Comparison of ENCODE assay signal across 9 cellular contexts in the genomic region with DNA sequence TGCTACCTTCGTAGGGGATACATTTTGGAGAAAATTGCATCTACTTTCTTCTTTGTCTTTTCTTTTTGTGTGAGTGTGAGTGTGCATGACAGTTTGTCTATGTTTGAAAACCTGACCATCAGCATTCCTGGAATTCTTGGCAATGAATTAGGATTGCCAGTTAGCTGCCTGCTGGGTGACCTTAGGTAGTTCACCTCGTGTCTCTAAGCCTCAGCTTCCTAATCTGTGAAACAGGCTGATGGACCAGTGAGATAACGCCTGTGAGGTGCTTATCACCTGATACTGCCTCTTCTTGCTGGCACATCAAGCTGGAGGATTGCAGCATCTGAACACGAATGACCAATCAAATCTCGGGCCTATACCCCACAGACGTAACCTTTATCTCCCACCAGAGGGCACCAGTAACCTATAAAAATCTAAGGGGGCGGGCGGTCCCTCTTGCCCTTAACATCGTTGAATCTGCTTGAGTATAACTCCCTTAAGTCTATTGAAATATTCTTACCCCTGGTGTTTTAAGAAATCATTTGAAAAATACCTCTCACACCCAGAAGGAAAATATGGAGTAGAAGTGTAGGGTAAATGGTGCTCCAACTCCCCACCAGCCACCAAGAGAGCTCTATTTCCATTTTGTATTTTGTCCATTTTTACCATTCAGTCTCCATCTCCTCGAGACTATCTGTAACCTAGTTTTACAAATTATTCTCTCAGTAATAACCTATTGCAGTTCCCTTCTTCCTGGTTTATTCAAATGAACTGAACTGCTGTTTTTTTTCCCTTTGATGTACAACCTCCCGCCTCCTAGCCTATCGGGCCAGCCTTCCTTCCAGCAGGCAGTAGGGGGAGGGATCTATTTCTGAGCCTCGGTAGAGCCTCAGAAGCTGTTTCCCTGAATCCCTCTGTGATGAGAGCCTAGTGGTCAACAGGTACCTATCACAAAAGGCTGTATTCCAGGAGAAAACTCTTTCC. TPM values are rescaled to one million over a fixed set of nuclear protein-coding genes. Genes with fewer than 3 reads are reported as not detected.
DNase-seq lines count a peak whose midpoint lies in the region; TF ChIP-seq lines count a peak whose summit lies in the region.
"Had no signal": no experiment of that assay in that cellular context is flagged by ENCODE, and none has a peak within 500 bp of the region (broad histone marks: within the 10 kb centered on the region; RNA-seq: fewer than 3 reads in every experiment).

No MANE protein-coding gene starts in this region.

- no peak overlapping the region for H2AFZ ChIP-seq in KMS-11 (ENCODE audit: low read depth)
- no peak overlapping the region for H2AFZ ChIP-seq in OCI-LY3 (ENCODE audit: low read depth, low read length)
- H2AFZ ChIP-seq in fibroblast of lung (ENCODE audit: low read length): no peak overlapping the region
- H2AFZ ChIP-seq in neuronal stem cell (ENCODE audit: low read length): peak overlapping the region; percentile 36

- H3K4me1 Mint-ChIP-seq in activated T-cell treated with anti-CD3 and anti-CD28 coated beads, Interleukin-2, amount 50 U/mL, for 24 hours (ENCODE audit: low read depth): peaks cover 50% of the 10 kb centered on the region
- peaks cover 35% of the 10 kb centered on the region for H3K4me1 Mint-ChIP-seq in type B pancreatic cell (ENCODE audit: unreplicated experiment)

- H3K4ac ChIP-seq in neuronal stem cell (ENCODE audit: low read length): no peak overlapping the region

- peak overlapping the region; percentile 74 for H3K27ac Mint-ChIP-seq in activated T-cell treated with anti-CD3 and anti-CD28 coated beads, Interleukin-2, amount 50 U/mL, for 24 hours
- H3K27ac Mint-ChIP-seq in type B pancreatic cell: peak overlapping the region; percentile 75

- H2BK15ac ChIP-seq in neuronal stem cell (ENCODE audit: low read length): no peak overlapping the region

- peak; percentile 21 for DNase-seq in activated CD4-positive, CD25-positive, alpha-beta regulatory T cell treated with anti-CD3 and anti-CD28 coated beads, Interleukin-2, amount 50 U/mL, for 16 hours (ENCODE audit: low read depth, low spot score)
- no peak for DNase-seq in activated CD4-positive, CD25-positive, alpha-beta regulatory T cell treated with anti-CD3 and anti-CD28 coated beads, Interleukin-2, amount 50 U/mL, for 72 hours
- DNase-seq in activated T-cell treated with anti-CD3 and anti-CD28 coated beads, Interleukin-2, amount 50 U/mL, for 24 hours: peak; percentile 47
- DNase-seq in fibroblast of lung (ENCODE audit: low read depth in 2 of 2): peak; percentile 66 to 78
- DNase-seq in neuronal stem cell (ENCODE audit: low spot score): peak; percentile 57
- no peak for DNase-seq in type B pancreatic cell (ENCODE audit: extremely low spot score, unreplicated experiment)

- H3K9ac ChIP-seq in KMS-11: no peak overlapping the region
- H3K9ac ChIP-seq in OCI-LY3 (ENCODE audit: low read length): no peak overlapping the region
- no peak overlapping the region for H3K9ac ChIP-seq in fibroblast of lung (ENCODE audit: insufficient read depth, low read length)
- no peak overlapping the region for H3K9ac ChIP-seq in neuronal stem cell (ENCODE audit: low read depth, low read length, poor library complexity)

- H2BK12ac ChIP-seq in neuronal stem cell (ENCODE audit: low read length): no peak overlapping the region

- no peak overlapping the region for H3K4me3 ChIP-seq in KMS-11 (IDR thresholded peaks at IDR 0.05; ENCODE audit: insufficient read depth, low read depth, low read length)
- no peak overlapping the region for H3K4me3 ChIP-seq in OCI-LY3 (ENCODE audit: low read length)
- no peak overlapping the region for H3K4me3 ChIP-seq in fibroblast of lung (replicated peaks in 1 of 4; ENCODE audit: control extremely low read depth in 1 of 4, insufficient read depth in 1 of 4, low read depth in 3 of 4, low read length in 4 of 4)
- no peak overlapping the region for H3K4me3 ChIP-seq in neuronal stem cell (ENCODE audit: low read length in 2 of 2)
- H3K4me3 ChIP-seq: skin epidermis had no signal

- H2BK5ac ChIP-seq in neuronal stem cell (ENCODE audit: low read length): no peak overlapping the region

- no peaks in the 10 kb centered on the region for H3K79me1 ChIP-seq in neuronal stem cell (ENCODE audit: low read depth, low read length)

- peaks cover 66% of the 10 kb centered on the region for H3K36me3 Mint-ChIP-seq in activated T-cell treated with anti-CD3 and anti-CD28 coated beads, Interleukin-2, amount 50 U/mL, for 24 hours (ENCODE audit: low read depth)
- H3K36me3 Mint-ChIP-seq in type B pancreatic cell: peaks cover 6% of the 10 kb centered on the region

- no peak overlapping the region for H3K4me3 Mint-ChIP-seq in activated T-cell treated with anti-CD3 and anti-CD28 coated beads, Interleukin-2, amount 50 U/mL, for 24 hours
- peak overlapping the region; percentile 62 for H3K4me3 Mint-ChIP-seq in type B pancreatic cell

- H3K23ac ChIP-seq in neuronal stem cell (ENCODE audit: low read depth, low read length, poor library complexity): no peak overlapping the region

- no peaks in the 10 kb centered on the region for H3K27me3 ChIP-seq in KMS-11 (ENCODE audit: insufficient read depth, low read depth)
- no peaks in the 10 kb centered on the region for H3K27me3 ChIP-seq in OCI-LY3 (ENCODE audit: low read depth, low read length)
- H3K27me3 ChIP-seq in fibroblast of lung (ENCODE audit: control insufficient read depth, insufficient read depth, low read length): no peaks in the 10 kb centered on the region
- peaks cover 0 to 2% (median 0%) of the 10 kb centered on the region in 3 experiments for H3K27me3 ChIP-seq in neuronal stem cell (ENCODE audit: control insufficient read depth in 3 of 3, insufficient read depth in 3 of 3, low read depth in 1 of 3, low read length in 3 of 3)

- no peak overlapping the region for H3K14ac ChIP-seq in neuronal stem cell (ENCODE audit: low read length)

- TF ChIP-seq CTCF in KMS-11 (conservative IDR thresholded peaks at IDR 0.05; ENCODE audit: low read depth, low read length) (peak; percentile 95), OCI-LY3 (IDR thresholded peaks at IDR 0.05; ENCODE audit: low read depth, low read length) (peak; percentile 84), fibroblast of lung (conservative IDR thresholded peaks at IDR 0.05 in 1 of 2, IDR thresholded peaks at IDR 0.05 in 1 of 2; ENCODE audit: low read depth in 1 of 2, low read length in 2 of 2) (peak; percentile 58 to 67), type B pancreatic cell (conservative IDR thresholded peaks at IDR 0.05) (peak; percentile 91)

- no peak overlapping the region for H2BK120ac ChIP-seq in neuronal stem cell (ENCODE audit: low read depth, low read length)

- no peak overlapping the region for H2AK5ac ChIP-seq in neuronal stem cell (ENCODE audit: low read depth, low read length)

- H3K9me3 ChIP-seq in OCI-LY3 (ENCODE audit: insufficient read depth, low read length): no peaks in the 10 kb centered on the region
- H3K9me3 ChIP-seq in fibroblast of lung (ENCODE audit: control insufficient read depth, insufficient read depth, low read depth, low read length): no peaks in the 10 kb centered on the region
- H3K9me3 ChIP-seq in neuronal stem cell (replicated peaks in 1 of 2; ENCODE audit: control insufficient read depth in 2 of 2, insufficient read depth in 1 of 2, low read depth in 1 of 2, low read length in 2 of 2): no peaks in the 10 kb centered on the region

- no CpG with 5 or more reads among the region's 13 CpGs for WGBS in neuronal stem cell (ENCODE audit: extremely low coverage in 2 of 2, insufficient read length in 2 of 2, insufficient replicate concordance in 1 of 2), 2 donors

- no peaks in the 10 kb centered on the region for H3K27me3 Mint-ChIP-seq in activated T-cell treated with anti-CD3 and anti-CD28 coated beads, Interleukin-2, amount 50 U/mL, for 24 hours
- no peaks in the 10 kb centered on the region for H3K27me3 Mint-ChIP-seq in type B pancreatic cell

- H3K27ac ChIP-seq in KMS-11 (no peak overlapping the region), OCI-LY3 (ENCODE audit: low read length) (no peak overlapping the region), fibroblast of lung (ENCODE audit: insufficient read depth, low read length) (no peak overlapping the region), neuronal stem cell (replicated peaks; ENCODE audit: low read length) (no peak overlapping the region)
- H3K27ac ChIP-seq: skin epidermis had no signal

- H4K20me1 ChIP-seq in KMS-11 (ENCODE audit: insufficient read depth): no peaks in the 10 kb centered on the region
- H4K20me1 ChIP-seq in OCI-LY3 (ENCODE audit: insufficient read depth, low read length): peaks cover 23% of the 10 kb centered on the region; the same call in 1 of the 2 replicates
- H4K20me1 ChIP-seq in fibroblast of lung (ENCODE audit: control insufficient read depth, extremely low read depth, insufficient read depth, low read length): no peaks in the 10 kb centered on the region

- no peaks in the 10 kb centered on the region for H3K9me3 Mint-ChIP-seq in activated T-cell treated with anti-CD3 and anti-CD28 coated beads, Interleukin-2, amount 50 U/mL, for 24 hours
- no peaks in the 10 kb centered on the region for H3K9me3 Mint-ChIP-seq in type B pancreatic cell

- H4K8ac ChIP-seq in neuronal stem cell (ENCODE audit: low read depth, low read length): no peak overlapping the region

- H3K79me2 ChIP-seq in KMS-11 (ENCODE audit: insufficient read depth, low read depth): no peaks in the 10 kb centered on the region
- H3K79me2 ChIP-seq in OCI-LY3 (ENCODE audit: low read length): no peaks in the 10 kb centered on the region
- H3K79me2 ChIP-seq in fibroblast of lung (ENCODE audit: control insufficient read depth, insufficient read depth, low read length): no peaks in the 10 kb centered on the region

- H3K4me2 ChIP-seq in KMS-11 (no peak overlapping the region), OCI-LY3 (ENCODE audit: low read length) (no peak overlapping the region), fibroblast of lung (ENCODE audit: extremely low read depth, insufficient read depth, low read length) (no peak overlapping the region), neuronal stem cell (ENCODE audit: insufficient read depth, low read length, poor library complexity, severe bottlenecking) (no peak overlapping the region)

- no peak overlapping the region for H3K18ac ChIP-seq in neuronal stem cell (ENCODE audit: low read length)

- H3K4me1 ChIP-seq in KMS-11 (ENCODE audit: low read depth, poor library complexity, severe bottlenecking): peaks cover 14% of the 10 kb centered on the region
- H3K4me1 ChIP-seq in OCI-LY3 (ENCODE audit: low read length): peaks cover 8% of the 10 kb centered on the region
- no peaks in the 10 kb centered on the region for H3K4me1 ChIP-seq in fibroblast of lung (ENCODE audit: control insufficient read depth, extremely low read depth, insufficient read depth, low read length)
- peaks cover 4 to 11% of the 10 kb centered on the region in 2 donors for H3K4me1 ChIP-seq in neuronal stem cell (ENCODE audit: control insufficient read depth in 2 of 2, insufficient read depth in 1 of 2, low read depth in 1 of 2, low read length in 2 of 2)

- H3K36me3 ChIP-seq in KMS-11 (ENCODE audit: insufficient read depth) (no peaks in the 10 kb centered on the region), OCI-LY3 (replicated peaks; ENCODE audit: low read depth, low read length) (peaks cover 27% of the 10 kb centered on the region), fibroblast of lung (ENCODE audit: control insufficient read depth, insufficient read depth, low read length) (no peaks in the 10 kb centered on the region), neuronal stem cell (replicated peaks in 1 of 2; ENCODE audit: control insufficient read depth in 2 of 2, insufficient read depth in 2 of 2, low read length in 2 of 2) (peaks cover 0 to 3% of the 10 kb centered on the region in 2 donors)

- H4K91ac ChIP-seq in neuronal stem cell (ENCODE audit: low read depth, low read length, poor library complexity): no peak overlapping the region

RNA-seq across cellular contexts. Expression of gene MDM4, which starts 49.7 kb away (rescaled TPM):
- total RNA-seq in fibroblast of lung (29.5 and 41.0 TPM in 2 replicates), type B pancreatic cell (ENCODE audit: low replicate concordance) (70.0 and 101 TPM in 2 replicates)
- polyA plus RNA-seq in fibroblast of lung: 14.2 and 23.6 TPM in 2 replicates
- polyA plus RNA-seq in fibroblast of lung (2012): 5.3 and 5.7 TPM in 2 replicates
- 13.2 and 14.6 TPM in 2 replicates for polyA minus RNA-seq in fibroblast of lung (ENCODE audit: low replicate concordance)
- polyA plus RNA-seq in neuronal stem cell (2013, experiment 1 of 2): 18.0 TPM
- 21.9 TPM for polyA plus RNA-seq in neuronal stem cell (2013, experiment 2 of 2)

Comparison
In these comparisons a context has a peak if more than half of its experiments do, and no peak if none do; other contexts are left out.
1. DNase-seq: peak in activated CD4-positive, CD25-positive, alpha-beta regulatory T cell treated with anti-CD3 and anti-CD28 coated beads, Interleukin-2, amount 50 U/mL, for 16 hours (single experiment), activated T-cell treated with anti-CD3 and anti-CD28 coated beads, Interleukin-2, amount 50 U/mL, for 24 hours (single experiment), fibroblast of lung (2 of 2) and neuronal stem cell (single experiment); none in activated CD4-positive, CD25-positive, alpha-beta regulatory T cell treated with anti-CD3 and anti-CD28 coated beads, Interleukin-2, amount 50 U/mL, for 72 hours (single experiment) and type B pancreatic cell (single experiment).
2. Peak in every context shown above with its lines, with median percentiles within 50 percentile points of each other: CTCF ChIP-seq.